In genomic region chr16:8818499-8819270, GRCh38 we compare ENCODE assay signal across 17 cellular contexts. TPM values are rescaled to one million over a fixed set of nuclear protein-coding genes. Genes with fewer than 3 reads are reported as not detected.
DNase-seq lines count a peak whose midpoint lies in the region; ATAC-seq, FAIRE-seq and TF ChIP-seq lines count a peak whose summit lies in the region.
"Had no signal": no experiment of that assay in that cellular context is flagged by ENCODE, and none has a peak within 500 bp of the region (broad histone marks: within the 10 kb centered on the region; RNA-seq: fewer than 3 reads in every experiment).

No MANE protein-coding gene starts in this region.

- H3K4me1 Mint-ChIP-seq in natural killer cell treated with Interleukin-12 subunit alpha and Interleukin-12 subunit beta and Interleukin-15 and Interleukin-18, amount 100 ng/mL, for 72 hours (ENCODE audit: low read depth in 2 of 2): peaks cover 17 to 21% of the 10 kb centered on the region in 2 donors
- H3K4me1 Mint-ChIP-seq in natural killer cell (peaks cover 14 to 22% of the 10 kb centered on the region in 2 donors), progenitor cell of endocrine pancreas (ENCODE audit: low read depth) (no peaks in the 10 kb centered on the region)
- H3K4me1 Mint-ChIP-seq: nephron had no signal

- DNase-seq in natural killer cell treated with Interleukin-12 subunit alpha and Interleukin-12 subunit beta and Interleukin-15 and Interleukin-18, amount 100 ng/mL, for 72 hours (ENCODE audit: low spot score): no peak
- DNase-seq in natural killer cell: no peak
- no peak for DNase-seq in OCI-M2 (lab: John Stamatoyannopoulos, UW; ENCODE audit: unreplicated experiment)
- DNase-seq in progenitor cell of endocrine pancreas (ENCODE audit: low spot score, unreplicated experiment): no peak
- no peak for DNase-seq in D721Med (ENCODE audit: insufficient read length, low spot score)
- no peak for DNase-seq in transverse colon
- DNase-seq: activated naive CD4-positive, alpha-beta T cell treated with anti-CD3 and anti-CD28 coated beads, Interleukin-2, amount 50 U/mL, for 16 hours; effector memory CD4-positive, alpha-beta T cell; hippocampal formation; Karpas-422; NCI-H774; stimulated activated CD4-positive, alpha-beta T cell treated with anti-CD3 and anti-CD28 coated beads, Interleukin-4, amount 100 ng/mL, for 1 hour; T-helper 2 cell; uterus had no signal

- WGBS in transverse colon (ENCODE audit: low coverage in 1 of 2), 2 donors: 84 to 100% methylated on average over 1 to 10 of the region's 10 CpGs

- H3K9me3 ChIP-seq in transverse colon: no peaks in the 10 kb centered on the region
- H3K9me3 ChIP-seq: uterus had no signal

- H3K27me3 Mint-ChIP-seq in natural killer cell treated with Interleukin-12 subunit alpha and Interleukin-12 subunit beta and Interleukin-15 and Interleukin-18, amount 100 ng/mL, for 72 hours: no peaks in the 10 kb centered on the region
- H3K27me3 Mint-ChIP-seq in natural killer cell (ENCODE audit: low read depth in 2 of 2): no peaks in the 10 kb centered on the region
- no peaks in the 10 kb centered on the region for H3K27me3 Mint-ChIP-seq in progenitor cell of endocrine pancreas

- no peak overlapping the region for H3K4me3 Mint-ChIP-seq in natural killer cell treated with Interleukin-12 subunit alpha and Interleukin-12 subunit beta and Interleukin-15 and Interleukin-18, amount 100 ng/mL, for 72 hours
- H3K4me3 Mint-ChIP-seq in natural killer cell (no peak overlapping the region), progenitor cell of endocrine pancreas (ENCODE audit: low read depth) (no peak overlapping the region)
- H3K4me3 Mint-ChIP-seq: nephron had no signal

- no peak overlapping the region for H3K27ac ChIP-seq in transverse colon
- H3K27ac ChIP-seq: uterus had no signal

- H3K9me3 Mint-ChIP-seq in natural killer cell treated with Interleukin-12 subunit alpha and Interleukin-12 subunit beta and Interleukin-15 and Interleukin-18, amount 100 ng/mL, for 72 hours: no peaks in the 10 kb centered on the region
- no peaks in the 10 kb centered on the region for H3K9me3 Mint-ChIP-seq in natural killer cell
- H3K9me3 Mint-ChIP-seq in progenitor cell of endocrine pancreas (ENCODE audit: low read depth): no peaks in the 10 kb centered on the region
- H3K9me3 Mint-ChIP-seq: nephron had no signal

- TF ChIP-seq POLR2A in transverse colon (IDR thresholded peaks at IDR 0.05): no peak

- ATAC-seq in natural killer cell treated with Interleukin-12 subunit alpha and Interleukin-12 subunit beta and Interleukin-15 and Interleukin-18, amount 100 ng/mL, for 72 hours: peak; percentile 60 to 64
- ATAC-seq in natural killer cell: no peak
- peak; percentile 78 for ATAC-seq in HG02588 (IDR thresholded peaks at IDR 0.05; ENCODE audit: unreplicated experiment)
- ATAC-seq in HG03565 (IDR thresholded peaks at IDR 0.05; ENCODE audit: unreplicated experiment): peak; percentile 78

- H3K27me3 ChIP-seq in transverse colon: no peaks in the 10 kb centered on the region
- H3K27me3 ChIP-seq: uterus had no signal

- H3K27ac Mint-ChIP-seq in natural killer cell treated with Interleukin-12 subunit alpha and Interleukin-12 subunit beta and Interleukin-15 and Interleukin-18, amount 100 ng/mL, for 72 hours: peak overlapping the region in 1 of 2 donors; percentile 16
- H3K27ac Mint-ChIP-seq in natural killer cell: no peak overlapping the region
- no peak overlapping the region for H3K27ac Mint-ChIP-seq in progenitor cell of endocrine pancreas
- H3K27ac Mint-ChIP-seq: nephron had no signal

- no peak for TF ChIP-seq EP300 in transverse colon (IDR thresholded peaks at IDR 0.05; ENCODE audit: low read depth)

- peaks cover 0 to 46% (median 14%) of the 10 kb centered on the region in 4 donors for H3K36me3 ChIP-seq in transverse colon
- H3K36me3 ChIP-seq: uterus had no signal

- no peaks in the 10 kb centered on the region for H3K4me1 ChIP-seq in transverse colon
- H3K4me1 ChIP-seq: uterus had no signal

- TF ChIP-seq CTCF in natural killer cell (IDR thresholded peaks at IDR 0.05): no peak
- no peak for TF ChIP-seq CTCF in progenitor cell of endocrine pancreas (IDR thresholded peaks at IDR 0.05; ENCODE audit: unreplicated experiment)
- no peak for TF ChIP-seq CTCF in D721Med (IDR thresholded peaks at IDR 0.05; ENCODE audit: insufficient read depth, missing control alignments)
- no peak for TF ChIP-seq CTCF in transverse colon (IDR thresholded peaks at IDR 0.05)

- FAIRE-seq in D721Med (lab: Jason Lieb, UNC): no peak

- peaks cover 29% of the 10 kb centered on the region for H3K36me3 Mint-ChIP-seq in natural killer cell treated with Interleukin-12 subunit alpha and Interleukin-12 subunit beta and Interleukin-15 and Interleukin-18, amount 100 ng/mL, for 72 hours
- H3K36me3 Mint-ChIP-seq in natural killer cell (peaks cover 9% of the 10 kb centered on the region), progenitor cell of endocrine pancreas (ENCODE audit: insufficient read depth) (peaks cover 25% of the 10 kb centered on the region)

- intact Hi-C loops in natural killer cell (cut with micrococcal nuclease) (no loop called here), transverse colon (cut with DNase I; ENCODE audit: low total_unique reads) (no loop called here)

- in situ Hi-C loops in transverse colon (cut with MboI; ENCODE audit: low pct_ligation_motif_present in 1 of 4, low pct_unique_long_range_greater_than_20kb in 1 of 4, low sequenced_read_pairs in 3 of 4): no loop called here

- H3K4me3 ChIP-seq in transverse colon: no peak overlapping the region
- H3K4me3 ChIP-seq: uterus had no signal

RNA-seq across cellular contexts. Expression of gene PMM2, which starts 21.0 kb away (rescaled TPM):
- total RNA-seq in natural killer cell treated with Interleukin-12 subunit alpha and Interleukin-12 subunit beta and Interleukin-15 and Interleukin-18, amount 100 ng/mL, for 72 hours: 100 to 1,000 TPM in 1 of 2 donors, 10 to 100 TPM in 1; 61.6 to 105 TPM
- 10 to 100 TPM; 33.4 to 37.6 (median 36.4) TPM for total RNA-seq in natural killer cell
- total RNA-seq in progenitor cell of endocrine pancreas: 26.5 and 30.3 TPM in 2 replicates
- total RNA-seq in transverse colon: 100 to 1,000 TPM in 1 of 4 donors, 10 to 100 TPM in 3; 26.2 to 114 (median 58.5) TPM

RNA-seq across cellular contexts. Expression of gene TMEM186, which starts 21.2 kb away (rescaled TPM):
- total RNA-seq in natural killer cell treated with Interleukin-12 subunit alpha and Interleukin-12 subunit beta and Interleukin-15 and Interleukin-18, amount 100 ng/mL, for 72 hours: 10 to 100 TPM; 11.8 to 12.1 TPM
- total RNA-seq in natural killer cell (1 to 10 TPM; 3.0 to 5.2 (median 4.1) TPM), progenitor cell of endocrine pancreas (10.8 and 11.1 TPM in 2 replicates), transverse colon (10 to 100 TPM in 1 of 4 donors, 1 to 10 TPM in 2, not detected in 1; 1.8 to 10.3 (median 9.7) TPM)

RNA-seq across cellular contexts. Expression of gene CARHSP1, which starts 50.1 kb away (rescaled TPM):
- 10 to 100 TPM; 66.5 to 70.7 TPM for total RNA-seq in natural killer cell treated with Interleukin-12 subunit alpha and Interleukin-12 subunit beta and Interleukin-15 and Interleukin-18, amount 100 ng/mL, for 72 hours
- total RNA-seq in natural killer cell: 10 to 100 TPM; 59.0 to 70.0 (median 60.1) TPM
- 117 and 122 TPM in 2 replicates for total RNA-seq in progenitor cell of endocrine pancreas
- 10 to 100 TPM; 11.6 to 61.7 (median 39.6) TPM for total RNA-seq in transverse colon

Comparison
In these comparisons a context has a peak if more than half of its experiments do, and no peak if none do; other contexts are left out.
1. ATAC-seq: peak in natural killer cell treated with Interleukin-12 subunit alpha and Interleukin-12 subunit beta and Interleukin-15 and Interleukin-18, amount 100 ng/mL, for 72 hours (2 of 2), HG02588 (single experiment) and HG03565 (single experiment); none in natural killer cell (0 of 3).